ENCODE assay signal across 15 cellular contexts in genomic region chr1:1761504-1762376, GRCh38.
"Had no signal": no experiment of that assay in that cellular context is flagged by ENCODE, and none has a peak within 500 bp of the region (broad histone marks: within the 10 kb centered on the region; RNA-seq: fewer than 3 reads in every experiment).

No MANE protein-coding gene starts in this region.

- H3K27me3 Mint-ChIP-seq: activated B cell treated with CpG ODN at 0.5 μM for 24 hours; activated CD4-positive, alpha-beta T cell treated with anti-CD3 and anti-CD28 coated beads, Interleukin-2, amount 10 ng/mL, durations not matched to agents 7 days and 5 days had no signal

- H3K4me1 ChIP-seq: uterus had no signal

- H3K36me3 Mint-ChIP-seq: natural killer cell had no signal

- H3K27me3 ChIP-seq: dorsolateral prefrontal cortex, esophagus muscularis mucosa, stomach, uterus had no signal

- H3K27ac ChIP-seq: dorsolateral prefrontal cortex, esophagus muscularis mucosa, uterus had no signal

- H3K4me1 Mint-ChIP-seq: activated CD4-positive, alpha-beta T cell treated with anti-CD3 and anti-CD28 coated beads, Interleukin-2, amount 10 ng/mL, durations not matched to agents 7 days and 5 days had no signal

- H3K36me3 ChIP-seq: uterus had no signal

- DNase-seq: activated B cell treated with CpG ODN at 0.5 μM for 24 hours; activated CD4-positive, alpha-beta T cell treated with anti-CD3 and anti-CD28 coated beads, Interleukin-2, amount 10 ng/mL, durations not matched to agents 7 days and 5 days; dorsolateral prefrontal cortex; foreskin fibroblast; glutamatergic neuron; immature natural killer cell; left colon; natural killer cell; occipital lobe; stimulated activated CD4-positive, alpha-beta T cell treated with anti-CD3 and anti-CD28 coated beads, Interleukin-4, amount 100 ng/mL, for 24 hours; stomach; uterus had no signal

- H3K4me3 ChIP-seq: dorsolateral prefrontal cortex, esophagus muscularis mucosa, lung, stomach, uterus had no signal

- H3K9me3 ChIP-seq: esophagus muscularis mucosa, stomach, uterus had no signal

- H3K27ac Mint-ChIP-seq: activated B cell treated with CpG ODN at 0.5 μM for 24 hours; activated CD4-positive, alpha-beta T cell treated with anti-CD3 and anti-CD28 coated beads, Interleukin-2, amount 10 ng/mL, durations not matched to agents 7 days and 5 days; natural killer cell had no signal

- H3K9me3 Mint-ChIP-seq: activated B cell treated with CpG ODN at 0.5 μM for 24 hours; activated CD4-positive, alpha-beta T cell treated with anti-CD3 and anti-CD28 coated beads, Interleukin-2, amount 10 ng/mL, durations not matched to agents 7 days and 5 days; activated naive CD4-positive, alpha-beta T cell treated with anti-CD3 and anti-CD28 coated beads, Interleukin-2, amount 50 U/mL, for 72 hours; immature natural killer cell; natural killer cell had no signal

- ATAC-seq: activated naive CD4-positive, alpha-beta T cell treated with anti-CD3 and anti-CD28 coated beads, Interleukin-2, amount 50 U/mL, for 72 hours; left colon; natural killer cell had no signal

- H3K4me3 Mint-ChIP-seq: activated B cell treated with CpG ODN at 0.5 μM for 24 hours; activated CD4-positive, alpha-beta T cell treated with anti-CD3 and anti-CD28 coated beads, Interleukin-2, amount 10 ng/mL, durations not matched to agents 7 days and 5 days; natural killer cell had no signal
